22 cellular contexts compared by ENCODE assay signal in the genomic region with DNA sequence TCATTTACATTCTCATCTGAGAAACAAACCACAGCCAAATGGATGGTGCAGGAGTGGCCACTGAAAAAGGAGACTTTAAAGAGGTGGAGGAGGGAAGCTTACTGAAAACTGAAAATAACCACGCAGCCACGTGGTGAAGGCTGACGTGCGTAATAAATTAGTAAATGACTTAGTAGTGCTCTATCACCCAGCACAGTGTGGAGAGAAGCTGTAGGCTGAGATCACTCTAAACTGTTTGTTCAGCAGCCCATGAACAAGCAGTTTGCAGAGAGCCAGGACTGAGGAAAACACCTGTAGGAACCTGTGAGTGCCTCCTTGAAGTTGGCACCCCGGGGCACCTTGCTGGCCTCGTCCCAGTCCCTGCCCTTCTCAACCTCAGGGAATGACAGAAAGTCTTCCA.
"Had no signal": no experiment of that assay in that cellular context is flagged by ENCODE, and none has a peak within 500 bp of the region (broad histone marks: within the 10 kb centered on the region; RNA-seq: fewer than 3 reads in every experiment).

No MANE protein-coding gene starts in this region.

- H3K36me3 ChIP-seq: ascending aorta, breast epithelium, neutrophil, transverse colon had no signal

- H3K9me3 ChIP-seq: breast epithelium, neutrophil, transverse colon had no signal

- FAIRE-seq: endothelial cell of umbilical vein, keratinocyte had no signal

- H3K27ac ChIP-seq: ascending aorta, breast epithelium, neutrophil, transverse colon had no signal

- H3K27me3 ChIP-seq: ascending aorta, breast epithelium, neutrophil, transverse colon had no signal

- ATAC-seq: activated T-helper 17 cell treated with anti-CD3 and anti-CD28 coated beads, Interleukin-2, amount 50 U/mL, for 72 hours; left ventricle myocardium superior; naive thymus-derived CD8-positive, alpha-beta T cell had no signal

- DNase-seq: activated CD4-positive, alpha-beta T cell treated with anti-CD3 and anti-CD28 coated beads, Interleukin-2, amount 50 U/mL, for 4 hours; activated CD4-positive, CD25-positive, alpha-beta regulatory T cell treated with anti-CD3 and anti-CD28 coated beads, Interleukin-2, amount 50 U/mL, for 72 hours; activated naive CD4-positive, alpha-beta T cell treated with anti-CD3 and anti-CD28 coated beads, Interleukin-2, amount 10 ng/mL, durations not matched to agents 7 days and 5 days; activated T-cell treated with anti-CD3 and anti-CD28 coated beads for 4 hours; cerebellar nuclear complex; effector CD8-positive, alpha-beta T cell; foreskin fibroblast; hippocampal formation; left ventricle myocardium superior; mesenchymal stem cell; naive thymus-derived CD8-positive, alpha-beta T cell; retina; stimulated activated CD4-positive, alpha-beta T cell treated with anti-CD3 and anti-CD28 coated beads, Interleukin-2, amount 100 ng/mL, for 48 hours; stimulated activated naive B cell treated with anti-CD40 and anti-IgM and Interleukin-4, amounts not matched to agents 10 μg/mL and 1 μg/mL and 100 μg/mL, for 72 hours; T1000; transverse colon had no signal

- H3K4me1 ChIP-seq: ascending aorta, breast epithelium, transverse colon had no signal

- H3K4me3 ChIP-seq: ascending aorta, breast epithelium, transverse colon had no signal
